8 cellular contexts compared by ENCODE assay signal in genomic region chr11:74929431-74930363, GRCh38. TPM values are rescaled to one million over a fixed set of nuclear protein-coding genes. Genes with fewer than 3 reads are reported as not detected.
DNase-seq lines count a peak whose midpoint lies in the region; ATAC-seq and TF ChIP-seq lines count a peak whose summit lies in the region.

No MANE protein-coding gene starts in this region.

- H3K27me3 ChIP-seq in fibroblast of lung (ENCODE audit: control insufficient read depth, insufficient read depth, low read length) = no peaks in the 10 kb centered on the region
- no peaks in the 10 kb centered on the region for H3K27me3 ChIP-seq in neural cell (ENCODE audit: insufficient read depth, low read depth, low read length)

- ATAC-seq in GM19023 (IDR thresholded peaks at IDR 0.05; ENCODE audit: unreplicated experiment) = peak; percentile 82

- H3K4me2 ChIP-seq in fibroblast of lung (ENCODE audit: extremely low read depth, insufficient read depth, low read length) (no peak overlapping the region), neural cell (ENCODE audit: low read length) (no peak overlapping the region)

- H3K4me3 ChIP-seq in fibroblast of lung (replicated peaks in 1 of 4; ENCODE audit: control extremely low read depth in 1 of 4, insufficient read depth in 1 of 4, low read depth in 3 of 4, low read length in 4 of 4) (no peak overlapping the region), neural cell (ENCODE audit: low read length) (no peak overlapping the region)

- H3K27ac Mint-ChIP-seq in activated T-cell treated with anti-CD3 and anti-CD28 coated beads, Interleukin-2, amount 50 U/mL, for 24 hours = no peak overlapping the region

- peaks cover 10% of the 10 kb centered on the region for H3K4me1 ChIP-seq in fibroblast of lung (ENCODE audit: control insufficient read depth, extremely low read depth, insufficient read depth, low read length)

- no peak overlapping the region for H3K27ac ChIP-seq in fibroblast of lung (ENCODE audit: insufficient read depth, low read length)
- no peak overlapping the region for H3K27ac ChIP-seq in neural cell (ENCODE audit: low read length)
- H3K27ac ChIP-seq in substantia nigra (ENCODE audit: low read depth, low read length, poor library complexity, severe bottlenecking) = no peak overlapping the region

- DNase-seq in AG09319 (ENCODE audit: extremely low read depth, low read depth) (peak; percentile 79), Kasumi-1 (lab: John Stamatoyannopoulos, UW) (peak; percentile 87 to 91), OCI-M2 (lab: John Stamatoyannopoulos, UW; ENCODE audit: unreplicated experiment) (peak; percentile 2), fibroblast of lung (ENCODE audit: low read depth in 2 of 2) (peak; percentile 89 to 95), substantia nigra (lab: John Stamatoyannopoulos, UW) (peak in 37 of 49 donors; percentile 2 to 83 (median 49))
- DNase-seq in activated T-cell treated with anti-CD3 and anti-CD28 coated beads, Interleukin-2, amount 50 U/mL, for 24 hours = peak; percentile 40

- H3K9me2 ChIP-seq in neural cell (ENCODE audit: insufficient read depth, low read length) = no peaks in the 10 kb centered on the region

- H3K79me2 ChIP-seq in fibroblast of lung (ENCODE audit: control insufficient read depth, insufficient read depth, low read length) = no peaks in the 10 kb centered on the region
- H3K79me2 ChIP-seq in neural cell (replicated peaks; ENCODE audit: insufficient read depth, low read length) = no peaks in the 10 kb centered on the region

- TF ChIP-seq CTCF in AG09319 (IDR thresholded peaks at IDR 0.05; ENCODE audit: low read depth, low read length) = peak; percentile 85
- TF ChIP-seq CTCF in fibroblast of lung (conservative IDR thresholded peaks at IDR 0.05 in 1 of 2, IDR thresholded peaks at IDR 0.05 in 1 of 2; ENCODE audit: low read depth in 1 of 2, low read length in 2 of 2) = peak; percentile 89 to 90
- peak; percentile 96 for TF ChIP-seq CTCF in neural cell (IDR thresholded peaks at IDR 0.05; ENCODE audit: poor library complexity, severe bottlenecking)

- peak; percentile 94 for TF ChIP-seq RAD21 in neural cell (conservative IDR thresholded peaks at IDR 0.05)

- no peaks in the 10 kb centered on the region for H3K9me3 Mint-ChIP-seq in activated T-cell treated with anti-CD3 and anti-CD28 coated beads, Interleukin-2, amount 50 U/mL, for 24 hours

- no peaks in the 10 kb centered on the region for H3F3A ChIP-seq in neural cell (ENCODE audit: insufficient read depth, low read length, poor library complexity, severe bottlenecking)

- no peaks in the 10 kb centered on the region for H3K36me3 ChIP-seq in fibroblast of lung (ENCODE audit: control insufficient read depth, insufficient read depth, low read length)
- H3K36me3 ChIP-seq in neural cell (ENCODE audit: insufficient read depth, low read length) = no peaks in the 10 kb centered on the region

- H3K9me3 ChIP-seq in fibroblast of lung (ENCODE audit: control insufficient read depth, insufficient read depth, low read depth, low read length) (no peaks in the 10 kb centered on the region), neural cell (ENCODE audit: low read length) (no peaks in the 10 kb centered on the region)

- no peaks in the 10 kb centered on the region for H3K27me3 Mint-ChIP-seq in activated T-cell treated with anti-CD3 and anti-CD28 coated beads, Interleukin-2, amount 50 U/mL, for 24 hours

- TF ChIP-seq EP300 in neural cell (conservative IDR thresholded peaks at IDR 0.05; ENCODE audit: poor library complexity, severe bottlenecking) = no peak

- H4K20me1 ChIP-seq in fibroblast of lung (ENCODE audit: control insufficient read depth, extremely low read depth, insufficient read depth, low read length) (no peaks in the 10 kb centered on the region), neural cell (ENCODE audit: insufficient read depth) (no peaks in the 10 kb centered on the region)

- H3K4me1 Mint-ChIP-seq in activated T-cell treated with anti-CD3 and anti-CD28 coated beads, Interleukin-2, amount 50 U/mL, for 24 hours (ENCODE audit: low read depth) = peaks cover 33% of the 10 kb centered on the region

- H3K9ac ChIP-seq in fibroblast of lung (ENCODE audit: insufficient read depth, low read length) (no peak overlapping the region), neural cell (ENCODE audit: low read length) (no peak overlapping the region)

- H3K36me3 Mint-ChIP-seq in activated T-cell treated with anti-CD3 and anti-CD28 coated beads, Interleukin-2, amount 50 U/mL, for 24 hours (ENCODE audit: low read depth) = peaks cover 29% of the 10 kb centered on the region

- H2AFZ ChIP-seq in fibroblast of lung (ENCODE audit: low read length) = no peak overlapping the region
- H2AFZ ChIP-seq in neural cell (ENCODE audit: low read depth, low read length) = no peak overlapping the region

- no peak overlapping the region for H3K4me3 Mint-ChIP-seq in activated T-cell treated with anti-CD3 and anti-CD28 coated beads, Interleukin-2, amount 50 U/mL, for 24 hours

TF ChIP-seq in neural cell, 6 proteins besides CTCF, POLR2A, EP300 and RAD21:
- no peak for TF ChIP-seq MXI1 (conservative IDR thresholded peaks at IDR 0.05; ENCODE audit: poor library complexity, severe bottlenecking)
- TF ChIP-seq SMC3 (conservative IDR thresholded peaks at IDR 0.05; ENCODE audit: poor library complexity) = peak; percentile 95
- no peak for TF ChIP-seq POLR2AphosphoS5 (IDR thresholded peaks at IDR 0.05)
- no peak for TF ChIP-seq TAF1 (IDR thresholded peaks at IDR 0.05; ENCODE audit: low read depth)
- no peak for TF ChIP-seq EZH2 (IDR thresholded peaks at IDR 0.05; ENCODE audit: borderline replicate concordance, insufficient read depth, low read length, poor library complexity, severe bottlenecking)

RNA-seq across cellular contexts. Expression of gene XRRA1, which starts 19.2 kb away (rescaled TPM):
- 8.6 and 16.4 TPM in 2 replicates for total RNA-seq in fibroblast of lung
- polyA plus RNA-seq in fibroblast of lung (5.0 and 5.5 TPM in 2 replicates), neural cell (2.7 and 10.3 TPM in 2 replicates)
- 4.2 and 5.4 TPM in 2 replicates for polyA plus RNA-seq in fibroblast of lung (2012)
- polyA minus RNA-seq in fibroblast of lung (ENCODE audit: low replicate concordance) (14.8 and 31.2 TPM in 2 replicates), neural cell (11.4 and 16.7 TPM in 2 replicates)

RNA-seq across cellular contexts. Expression of gene SPCS2, which starts 19.4 kb away (rescaled TPM):
- total RNA-seq in fibroblast of lung = 9.2 and 11.7 TPM in 2 replicates
- 87.4 and 97.9 TPM in 2 replicates for polyA plus RNA-seq in fibroblast of lung
- 131 and 161 TPM in 2 replicates for polyA plus RNA-seq in fibroblast of lung (2012)
- polyA minus RNA-seq in fibroblast of lung (ENCODE audit: low replicate concordance) = 45.6 and 67.0 TPM in 2 replicates
- 84.7 and 99.4 TPM in 2 replicates for polyA plus RNA-seq in neural cell
- 69.6 and 201 TPM in 2 replicates for polyA minus RNA-seq in neural cell

RNA-seq across cellular contexts. Expression of gene NEU3, which starts 59.0 kb away (rescaled TPM):
- 6.2 and 6.6 TPM in 2 replicates for total RNA-seq in fibroblast of lung
- polyA plus RNA-seq in fibroblast of lung (4.6 and 5.0 TPM in 2 replicates), neural cell (16.3 and 16.9 TPM in 2 replicates)
- polyA plus RNA-seq in fibroblast of lung (2012) = 3.0 and 3.3 TPM in 2 replicates
- polyA minus RNA-seq in fibroblast of lung (ENCODE audit: low replicate concordance) (7.5 and 8.2 TPM in 2 replicates), neural cell (26.6 and 29.9 TPM in 2 replicates)

Comparison
In these comparisons a context has a peak if more than half of its experiments do, and no peak if none do; other contexts are left out.
1. DNase-seq: peak in every context shown above with its lines; median percentile 92 in fibroblast of lung; 89 in Kasumi-1; 79 in AG09319; 49 in substantia nigra; 40 in activated T-cell treated with anti-CD3 and anti-CD28 coated beads, Interleukin-2, amount 50 U/mL, for 24 hours; 2 in OCI-M2.